1 cellular context compared by ENCODE assay signal in the genomic region with DNA sequence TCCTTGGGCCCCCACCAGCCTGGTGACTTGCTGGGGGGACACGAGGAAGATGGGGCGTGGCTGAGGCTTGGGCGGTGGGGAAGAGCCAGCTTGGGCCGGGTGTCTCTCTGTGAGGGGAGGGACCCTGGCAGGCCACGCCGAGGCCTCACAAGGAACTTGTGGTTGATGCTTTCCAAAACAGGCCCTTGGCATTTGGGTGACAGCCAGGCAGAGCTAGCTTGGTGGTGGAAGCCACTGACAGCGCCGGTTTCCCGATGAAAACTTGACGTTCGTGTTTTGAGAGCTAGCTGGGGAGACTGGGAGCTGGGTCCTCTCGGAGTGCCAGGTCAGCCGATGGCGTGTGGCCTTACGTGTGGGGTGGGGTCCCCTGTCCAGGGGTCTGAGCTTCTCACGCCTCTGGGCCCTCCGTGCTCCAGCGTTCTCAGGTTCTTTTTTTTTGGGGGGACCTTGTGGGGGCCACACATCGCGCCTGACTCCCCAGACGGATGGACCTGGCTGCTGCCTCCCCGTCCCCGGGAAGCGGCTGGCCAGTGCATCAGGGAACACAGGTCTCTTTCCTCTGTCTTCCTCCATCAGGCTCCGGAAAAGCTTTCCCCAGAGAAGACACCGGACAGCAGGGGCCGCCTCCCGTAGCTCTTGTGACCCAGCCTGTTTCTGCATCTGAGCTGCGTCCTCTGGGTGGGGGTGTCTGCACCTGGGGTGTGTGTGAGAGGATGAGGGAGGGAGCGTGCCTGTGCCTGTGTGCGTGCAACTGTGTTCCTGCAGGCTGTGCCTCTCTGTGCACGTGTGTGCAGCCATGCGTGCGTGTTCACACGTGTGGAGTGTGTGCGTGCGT.
TF ChIP-seq lines count a peak whose summit lies in the region.

No MANE protein-coding gene starts in this region.

TF ChIP-seq in GM23338, 12 proteins besides CTCF, POLR2A, EP300 and RAD21 (continued from another document):
- TF ChIP-seq, protein P1, sequence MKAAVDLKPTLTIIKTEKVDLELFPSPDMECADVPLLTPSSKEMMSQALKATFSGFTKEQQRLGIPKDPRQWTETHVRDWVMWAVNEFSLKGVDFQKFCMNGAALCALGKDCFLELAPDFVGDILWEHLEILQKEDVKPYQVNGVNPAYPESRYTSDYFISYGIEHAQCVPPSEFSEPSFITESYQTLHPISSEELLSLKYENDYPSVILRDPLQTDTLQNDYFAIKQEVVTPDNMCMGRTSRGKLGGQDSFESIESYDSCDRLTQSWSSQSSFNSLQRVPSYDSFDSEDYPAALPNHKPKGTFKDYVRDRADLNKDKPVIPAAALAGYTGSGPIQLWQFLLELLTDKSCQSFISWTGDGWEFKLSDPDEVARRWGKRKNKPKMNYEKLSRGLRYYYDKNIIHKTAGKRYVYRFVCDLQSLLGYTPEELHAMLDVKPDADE (IDR thresholded peaks at IDR 0.05), result no peak
- no peak for TF ChIP-seq CREB1 (CRISPR knock-in tag; IDR thresholded peaks at IDR 0.05; ENCODE audit: low read depth)
- TF ChIP-seq EZH2phosphoT487 (IDR thresholded peaks at IDR 0.05; ENCODE audit: unreplicated experiment), result no peak
- TF ChIP-seq, protein P2, sequence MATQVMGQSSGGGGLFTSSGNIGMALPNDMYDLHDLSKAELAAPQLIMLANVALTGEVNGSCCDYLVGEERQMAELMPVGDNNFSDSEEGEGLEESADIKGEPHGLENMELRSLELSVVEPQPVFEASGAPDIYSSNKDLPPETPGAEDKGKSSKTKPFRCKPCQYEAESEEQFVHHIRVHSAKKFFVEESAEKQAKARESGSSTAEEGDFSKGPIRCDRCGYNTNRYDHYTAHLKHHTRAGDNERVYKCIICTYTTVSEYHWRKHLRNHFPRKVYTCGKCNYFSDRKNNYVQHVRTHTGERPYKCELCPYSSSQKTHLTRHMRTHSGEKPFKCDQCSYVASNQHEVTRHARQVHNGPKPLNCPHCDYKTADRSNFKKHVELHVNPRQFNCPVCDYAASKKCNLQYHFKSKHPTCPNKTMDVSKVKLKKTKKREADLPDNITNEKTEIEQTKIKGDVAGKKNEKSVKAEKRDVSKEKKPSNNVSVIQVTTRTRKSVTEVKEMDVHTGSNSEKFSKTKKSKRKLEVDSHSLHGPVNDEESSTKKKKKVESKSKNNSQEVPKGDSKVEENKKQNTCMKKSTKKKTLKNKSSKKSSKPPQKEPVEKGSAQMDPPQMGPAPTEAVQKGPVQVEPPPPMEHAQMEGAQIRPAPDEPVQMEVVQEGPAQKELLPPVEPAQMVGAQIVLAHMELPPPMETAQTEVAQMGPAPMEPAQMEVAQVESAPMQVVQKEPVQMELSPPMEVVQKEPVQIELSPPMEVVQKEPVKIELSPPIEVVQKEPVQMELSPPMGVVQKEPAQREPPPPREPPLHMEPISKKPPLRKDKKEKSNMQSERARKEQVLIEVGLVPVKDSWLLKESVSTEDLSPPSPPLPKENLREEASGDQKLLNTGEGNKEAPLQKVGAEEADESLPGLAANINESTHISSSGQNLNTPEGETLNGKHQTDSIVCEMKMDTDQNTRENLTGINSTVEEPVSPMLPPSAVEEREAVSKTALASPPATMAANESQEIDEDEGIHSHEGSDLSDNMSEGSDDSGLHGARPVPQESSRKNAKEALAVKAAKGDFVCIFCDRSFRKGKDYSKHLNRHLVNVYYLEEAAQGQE (IDR thresholded peaks at IDR 0.05; ENCODE audit: unreplicated experiment), result no peak
- no peak for TF ChIP-seq ZNF331 (CRISPR knock-in tag; IDR thresholded peaks at IDR 0.05; ENCODE audit: low read depth)
